In the genomic region with DNA sequence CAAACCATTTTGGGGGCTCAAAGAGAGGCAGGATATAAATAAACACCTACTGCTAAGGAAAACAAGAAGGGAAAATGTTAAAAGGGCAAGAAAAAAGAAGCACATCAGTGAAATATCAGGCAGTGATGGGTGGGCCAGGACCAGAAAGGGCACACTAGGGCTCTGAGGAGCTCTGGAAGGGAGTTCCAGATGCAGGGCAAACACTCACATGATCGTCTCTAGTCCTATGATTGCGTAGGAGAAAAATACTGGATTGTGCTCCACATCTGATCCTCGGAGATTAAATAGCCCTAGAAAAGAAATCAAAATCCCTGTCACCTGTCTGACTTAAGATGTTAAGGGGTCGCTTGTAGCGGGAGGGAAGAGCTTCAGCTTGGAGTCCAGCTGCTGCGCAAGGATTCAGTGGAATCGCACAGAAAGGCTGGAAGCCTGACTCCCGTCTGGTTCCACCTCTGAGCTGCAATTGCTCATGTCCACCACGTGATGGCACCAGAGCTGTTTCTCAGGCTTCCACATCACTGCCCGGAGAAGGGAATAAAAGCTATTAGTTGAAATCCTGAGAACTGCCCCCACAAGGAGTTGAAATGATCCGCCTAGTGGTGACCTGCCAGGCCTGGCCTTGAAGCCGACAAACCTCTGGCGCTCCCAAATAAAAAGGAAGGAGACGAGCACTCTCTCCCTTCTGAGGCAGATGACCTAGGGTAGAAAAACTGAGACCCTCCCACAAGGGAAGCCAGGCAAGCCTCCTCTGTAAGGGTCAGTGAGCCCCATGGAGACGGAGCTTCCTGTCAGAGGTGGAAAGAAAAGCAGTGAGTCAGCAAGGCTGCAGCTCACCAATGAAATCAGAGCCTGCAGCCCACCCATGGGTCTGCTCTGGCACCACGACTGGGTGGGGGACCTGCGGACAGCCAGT, we compare ENCODE assay signal across 8 cellular contexts. TPM values are rescaled to one million over a fixed set of nuclear protein-coding genes. Genes with fewer than 3 reads are reported as not detected.
DNase-seq lines count a peak whose midpoint lies in the region; ATAC-seq, FAIRE-seq and TF ChIP-seq lines count a peak whose summit lies in the region.

No MANE protein-coding gene starts in this region.

- H3K9me2 ChIP-seq in GM23338 (ENCODE audit: insufficient read depth): no peaks in the 10 kb centered on the region
- no peaks in the 10 kb centered on the region for H3K9me2 ChIP-seq in Loucy (replicated peaks; ENCODE audit: low read depth, low read length)

- H3K27me3 Mint-ChIP-seq in GM23338 (ENCODE audit: insufficient read depth, low read depth, poor library complexity): peaks cover 4% of the 10 kb centered on the region

- TF ChIP-seq POLR2A in transverse colon (IDR thresholded peaks at IDR 0.05): no peak

- H3K9me3 Mint-ChIP-seq in GM23338: no peaks in the 10 kb centered on the region
- H3K9me3 Mint-ChIP-seq in activated naive CD4-positive, alpha-beta T cell treated with anti-CD3 and anti-CD28 coated beads, Interleukin-2, amount 50 U/mL, for 72 hours: no peaks in the 10 kb centered on the region

- intact Hi-C loops in head of caudate nucleus (cut with DNase I) (loop anchor here (10.0 kb wide), 4 partner anchors 121 to 681 kb away; a partner anchor contains a TSS), pancreas (cut with DNase I) (loop anchor here in 1 of 3 donors (10.0 kb wide), 2 partner anchors 241 to 401 kb away; no protein-coding TSS in a partner anchor), transverse colon (cut with DNase I; ENCODE audit: low total_unique reads) (loop anchor here (10.0 kb wide), 2 partner anchors 131 to 401 kb away; no protein-coding TSS in a partner anchor)

- H3K4me3 Mint-ChIP-seq in GM23338: peak overlapping the region; percentile 53

- peaks cover 16% of the 10 kb centered on the region; the same call in 2 of the 3 replicates for H3K4me1 Mint-ChIP-seq in GM23338

- peak; percentile 97 for DNase-seq in ELF-1 (ENCODE audit: low read depth, low spot score)
- peak; percentile 99 for DNase-seq in GM23338 (ENCODE audit: low spot score)
- DNase-seq in SK-N-DZ (ENCODE audit: low spot score): peak; percentile 89
- DNase-seq in activated naive CD4-positive, alpha-beta T cell treated with anti-CD3 and anti-CD28 coated beads, Interleukin-2, amount 50 U/mL, for 72 hours (ENCODE audit: low spot score in 2 of 2): peak in 1 of 2 donors; percentile 63
- peak; percentile 59 to 93 (median 80) for DNase-seq in head of caudate nucleus
- DNase-seq in pancreas: peak; percentile 65 to 83 (median 68)
- DNase-seq in transverse colon: peak; percentile 51

- H3K4me2 ChIP-seq in GM23338 (no peak overlapping the region; the same call in 1 of the 2 replicates), Loucy (ENCODE audit: low read depth, low read length, poor library complexity, severe bottlenecking) (no peak overlapping the region)

- ATAC-seq in GM23338 (peak; percentile 95), pancreas (peak; percentile 83 to 97 (median 94))
- peak; percentile 45 to 73 for ATAC-seq in activated naive CD4-positive, alpha-beta T cell treated with anti-CD3 and anti-CD28 coated beads, Interleukin-2, amount 50 U/mL, for 72 hours

- peak overlapping the region; percentile 39; the same call in 1 of the 2 replicates for H3K27ac ChIP-seq in GM23338 (ENCODE audit: low read depth)
- H3K27ac ChIP-seq in pancreas: peak overlapping the region in 2 of 4 donors; percentile 20 to 29
- peak overlapping the region in 3 of 4 donors; percentile 15 to 50 (median 38) for H3K27ac ChIP-seq in transverse colon

- peak overlapping the region; percentile 97 for H3K27ac Mint-ChIP-seq in GM23338
- peak overlapping the region; percentile 44 to 73 for H3K27ac Mint-ChIP-seq in activated naive CD4-positive, alpha-beta T cell treated with anti-CD3 and anti-CD28 coated beads, Interleukin-2, amount 50 U/mL, for 72 hours

- FAIRE-seq in pancreas (lab: Jason Lieb, UNC): no peak

- no peak overlapping the region for H3K4me3 ChIP-seq in GM23338
- H3K4me3 ChIP-seq in Loucy (ENCODE audit: low read length, poor library complexity, severe bottlenecking): no peak overlapping the region
- H3K4me3 ChIP-seq in pancreas: no peak overlapping the region
- no peak overlapping the region for H3K4me3 ChIP-seq in transverse colon

- H2AFZ ChIP-seq in GM23338 (no peak overlapping the region), Loucy (ENCODE audit: low read length) (no peak overlapping the region)

- H3F3A ChIP-seq in GM23338 (replicated peaks; ENCODE audit: low read depth) (no peaks in the 10 kb centered on the region), Loucy (ENCODE audit: low read depth) (no peaks in the 10 kb centered on the region)

- peaks cover 34% of the 10 kb centered on the region for H3K36me3 Mint-ChIP-seq in GM23338 (ENCODE audit: low read depth)
- H3K36me3 Mint-ChIP-seq in activated naive CD4-positive, alpha-beta T cell treated with anti-CD3 and anti-CD28 coated beads, Interleukin-2, amount 50 U/mL, for 72 hours: peaks cover 14 to 20% of the 10 kb centered on the region in 2 donors

- H3K9ac ChIP-seq in Loucy (ENCODE audit: low read depth, low read length, poor library complexity, severe bottlenecking): no peak overlapping the region

- H3K27me3 ChIP-seq in GM23338 (ENCODE audit: insufficient read depth): no peaks in the 10 kb centered on the region
- no peaks in the 10 kb centered on the region for H3K27me3 ChIP-seq in Loucy (ENCODE audit: insufficient read depth, low read length, poor library complexity, severe bottlenecking)
- no peaks in the 10 kb centered on the region for H3K27me3 ChIP-seq in pancreas
- H3K27me3 ChIP-seq in transverse colon: no peaks in the 10 kb centered on the region

- H3K9me3 ChIP-seq in Loucy (ENCODE audit: insufficient read depth, low read depth, low read length) (no peaks in the 10 kb centered on the region), pancreas (no peaks in the 10 kb centered on the region), transverse colon (no peaks in the 10 kb centered on the region)

- in situ Hi-C loops in transverse colon (cut with MboI; ENCODE audit: low pct_ligation_motif_present in 1 of 4, low pct_unique_long_range_greater_than_20kb in 1 of 4, low sequenced_read_pairs in 3 of 4): loop anchor here in 3 of 4 donors (10.0 to 25.0 kb wide), 6 partner anchors 103 to 678 kb away; a partner anchor contains a TSS

- H4K20me1 ChIP-seq in GM23338 (replicated peaks; ENCODE audit: insufficient read depth) (no peaks in the 10 kb centered on the region), Loucy (ENCODE audit: insufficient read depth, low read length, poor library complexity, severe bottlenecking) (no peaks in the 10 kb centered on the region)

- 26 to 27% methylated on average over 17 of the region's 17 CpGs for WGBS in pancreas, 2 donors
- 31 to 80% methylated on average over 1 to 17 of the region's 17 CpGs for WGBS in transverse colon (ENCODE audit: low coverage in 1 of 2), 2 donors

- no peaks in the 10 kb centered on the region for H3K79me2 ChIP-seq in GM23338 (replicated peaks; ENCODE audit: insufficient read depth)
- no peaks in the 10 kb centered on the region for H3K79me2 ChIP-seq in Loucy (ENCODE audit: insufficient read depth, low read length)

- H3K4me1 ChIP-seq in GM23338 (ENCODE audit: insufficient read depth) (peaks cover 8% of the 10 kb centered on the region; the same call in 1 of the 2 replicates), Loucy (ENCODE audit: insufficient read depth, low read length, poor library complexity, severe bottlenecking) (no peaks in the 10 kb centered on the region), pancreas (peaks cover 0 to 5% (median 4%) of the 10 kb centered on the region in 3 donors), transverse colon (peaks cover 0 to 13% (median 7%) of the 10 kb centered on the region in 4 donors)

- H3K36me3 ChIP-seq in GM23338 (ENCODE audit: insufficient read depth) (peaks cover 10% of the 10 kb centered on the region; the same call in 1 of the 2 replicates), Loucy (ENCODE audit: insufficient read depth, low read length) (peaks cover 95% of the 10 kb centered on the region; the same call in 1 of the 2 replicates), pancreas (peaks cover 5 to 63% (median 29%) of the 10 kb centered on the region in 3 donors), transverse colon (peaks cover 0 to 48% (median 19%) of the 10 kb centered on the region in 4 donors)

- TF ChIP-seq EP300 in transverse colon (IDR thresholded peaks at IDR 0.05; ENCODE audit: low read depth): no peak

- peak; percentile 97 for TF ChIP-seq CTCF in GM23338 (conservative IDR thresholded peaks at IDR 0.05; ENCODE audit: low read depth in 2 of 2)
- peak; percentile 95 for TF ChIP-seq CTCF in Loucy (conservative IDR thresholded peaks at IDR 0.05; ENCODE audit: low read length)
- TF ChIP-seq CTCF in pancreas (IDR thresholded peaks at IDR 0.05): peak; percentile 88 to 96 (median 88)
- TF ChIP-seq CTCF in transverse colon (IDR thresholded peaks at IDR 0.05): peak; percentile 94 to 96 (median 94)

TF ChIP-seq in GM23338, 12 proteins besides CTCF, POLR2A, EP300 and RAD21:
- TF ChIP-seq CREB1 (CRISPR knock-in tag; IDR thresholded peaks at IDR 0.05; ENCODE audit: low read depth): no peak
- TF ChIP-seq, protein P1, sequence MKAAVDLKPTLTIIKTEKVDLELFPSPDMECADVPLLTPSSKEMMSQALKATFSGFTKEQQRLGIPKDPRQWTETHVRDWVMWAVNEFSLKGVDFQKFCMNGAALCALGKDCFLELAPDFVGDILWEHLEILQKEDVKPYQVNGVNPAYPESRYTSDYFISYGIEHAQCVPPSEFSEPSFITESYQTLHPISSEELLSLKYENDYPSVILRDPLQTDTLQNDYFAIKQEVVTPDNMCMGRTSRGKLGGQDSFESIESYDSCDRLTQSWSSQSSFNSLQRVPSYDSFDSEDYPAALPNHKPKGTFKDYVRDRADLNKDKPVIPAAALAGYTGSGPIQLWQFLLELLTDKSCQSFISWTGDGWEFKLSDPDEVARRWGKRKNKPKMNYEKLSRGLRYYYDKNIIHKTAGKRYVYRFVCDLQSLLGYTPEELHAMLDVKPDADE (IDR thresholded peaks at IDR 0.05): no peak

RNA-seq across cellular contexts. Expression of a gene that starts 39.2 kb away (rescaled TPM):
- total RNA-seq in GM23338 (2014; rRNA removed; shearing (Covaris generic)): 55.8 and 60.5 TPM in 2 replicates
- 16.4 and 17.5 TPM in 2 replicates for polyA plus RNA-seq in GM23338 (2016; fragmentation: Nextera tagmentation; extraction: Ambion mirVana)
- polyA plus RNA-seq in SK-N-DZ (2014; cell fraction: cytosol; rRNA removed): 79.7 and 80.4 TPM in 2 replicates
- polyA plus RNA-seq in SK-N-DZ (2014; cell fraction: nucleus; rRNA removed): 101 and 103 TPM in 2 replicates
- 100 to 1,000 TPM in 1 of 2 donors, 10 to 100 TPM in 1; 77.9 to 118 TPM for total RNA-seq in activated naive CD4-positive, alpha-beta T cell treated with anti-CD3 and anti-CD28 coated beads, Interleukin-2, amount 50 U/mL, for 72 hours
- 100 to 1,000 TPM in 1 of 6 donors, 10 to 100 TPM in 5; 66.9 to 112 (median 83.3) TPM for total RNA-seq in pancreas
- 10 to 100 TPM; 34.1 to 69.3 TPM for polyA plus RNA-seq in pancreas
- total RNA-seq in transverse colon: 100 to 1,000 TPM; 108 to 298 (median 127) TPM
